1 cellular context compared by ENCODE assay signal in genomic region chr20:35934050-35934449, GRCh38.
TF ChIP-seq lines count a peak whose summit lies in the region.

No MANE protein-coding gene starts in this region.

TF ChIP-seq in GM23338, 12 proteins besides CTCF, POLR2A, EP300 and RAD21:
- TF ChIP-seq ZNF462 (CRISPR knock-in tag; IDR thresholded peaks at IDR 0.05) (no peak), JUNB (IDR thresholded peaks at IDR 0.05; ENCODE audit: unreplicated experiment) (no peak), ETS1 (IDR thresholded peaks at IDR 0.05) (no peak), EZH2 (IDR thresholded peaks at IDR 0.05; ENCODE audit: low read depth, unreplicated experiment) (no peak), ZNF114 (CRISPR knock-in tag; IDR thresholded peaks at IDR 0.05) (no peak), ZNF331 (CRISPR knock-in tag; IDR thresholded peaks at IDR 0.05; ENCODE audit: low read depth) (no peak), POLR2AphosphoS5 (IDR thresholded peaks at IDR 0.05; ENCODE audit: low read depth) (no peak), CREB1 (CRISPR knock-in tag; IDR thresholded peaks at IDR 0.05; ENCODE audit: low read depth) (no peak), STAT1 (IDR thresholded peaks at IDR 0.05; ENCODE audit: unreplicated experiment) (no peak), EZH2phosphoT487 (IDR thresholded peaks at IDR 0.05; ENCODE audit: unreplicated experiment) (no peak), NANOG (IDR thresholded peaks at IDR 0.05; ENCODE audit: borderline replicate concordance) (no peak), REST (IDR thresholded peaks at IDR 0.05; ENCODE audit: unreplicated experiment) (no peak)
